8 cellular contexts compared by ENCODE assay signal in genomic region chr11:72102946-72103753, GRCh38. TPM values are rescaled to one million over a fixed set of nuclear protein-coding genes. Genes with fewer than 3 reads are reported as not detected.
DNase-seq lines count a peak whose midpoint lies in the region; TF ChIP-seq lines count a peak whose summit lies in the region.

TSS of gene LAMTOR1 (minus strand) at chr11:72103297. CDS start at chr11:72103224, 73 bp downstream.

- H3K14ac ChIP-seq in neuronal stem cell (ENCODE audit: low read length) = no peak within 1 kb of the TSS

- H3K36me3 ChIP-seq in HEK293 (ENCODE audit: control insufficient read depth in 2 of 2, insufficient read depth in 1 of 2, low read length in 2 of 2) = peaks cover 0 to 46% of the 10 kb centered on the region in 2 experiments; a peak in 1 of 3 replicates
- peaks cover 17 to 41% of the 10 kb centered on the region in 2 donors for H3K36me3 ChIP-seq in neuronal stem cell (replicated peaks in 1 of 2; ENCODE audit: control insufficient read depth in 2 of 2, insufficient read depth in 2 of 2, low read length in 2 of 2)

- TF ChIP-seq CTCF in HEK293 (tag by site-specific recombination; IDR thresholded peaks at IDR 0.05) (peak; percentile 45; the same call in 1 of the 2 replicates), subcutaneous adipose tissue (IDR thresholded peaks at IDR 0.05; ENCODE audit: low read depth) (no peak)

- no CpG with 5 or more reads among the region's 64 CpGs for WGBS in neuronal stem cell (ENCODE audit: extremely low coverage in 2 of 2, insufficient read length in 2 of 2, insufficient replicate concordance in 1 of 2), 2 donors

- peak within 1 kb of the TSS; percentile 91 for H3K9ac ChIP-seq in neuronal stem cell (ENCODE audit: low read depth, low read length, poor library complexity)

- peak within 1 kb of the TSS; percentile 20 for H2AK5ac ChIP-seq in neuronal stem cell (ENCODE audit: low read depth, low read length)

- H3K79me1 ChIP-seq in neuronal stem cell (ENCODE audit: low read depth, low read length) = peaks cover 4% of the 10 kb centered on the region

- in situ Hi-C loops in SK-MEL-5 (cut with HindIII; ENCODE audit: low pct_unique_long_range_greater_than_20kb, low sequenced_read_pairs) = loop anchor here (5.0 kb wide), 1 partner anchor 76 kb away; no protein-coding TSS in a partner anchor

- H2BK120ac ChIP-seq in neuronal stem cell (ENCODE audit: low read depth, low read length) = no peak within 1 kb of the TSS

- H3K27me3 ChIP-seq in neuronal stem cell (ENCODE audit: control insufficient read depth in 3 of 3, insufficient read depth in 3 of 3, low read depth in 1 of 3, low read length in 3 of 3) = no peaks in the 10 kb centered on the region

- H3K27ac ChIP-seq in HEK293 (ENCODE audit: extremely low read depth, low read depth, low read length) (peak within 1 kb of the TSS; percentile 75), neuronal stem cell (replicated peaks; ENCODE audit: low read length) (peak within 1 kb of the TSS; percentile 69)

- H3K4ac ChIP-seq in neuronal stem cell (ENCODE audit: low read length) = no peak within 1 kb of the TSS

- peak within 1 kb of the TSS; percentile 18 for H2BK12ac ChIP-seq in neuronal stem cell (ENCODE audit: low read length)

- H2BK5ac ChIP-seq in neuronal stem cell (ENCODE audit: low read length) = peak within 1 kb of the TSS; percentile 13

- H2AFZ ChIP-seq in neuronal stem cell (ENCODE audit: low read length) = peak within 1 kb of the TSS; percentile 89

- peak within 1 kb of the TSS; percentile 48 for H3K23ac ChIP-seq in neuronal stem cell (ENCODE audit: low read depth, low read length, poor library complexity)

- DNase-seq in GF-D8 (lab: John Stamatoyannopoulos, UW) = peak; percentile 94
- DNase-seq in MV-4-11 (lab: John Stamatoyannopoulos, UW) = peak; percentile 99
- DNase-seq in SK-MEL-5 (ENCODE audit: low read depth, low spot score) = peak; percentile 100
- peak; percentile 98 for DNase-seq in activated naive CD4-positive, alpha-beta T cell treated with Interleukin-2 at 50 U/mL for 16 hours
- DNase-seq in foreskin melanocyte = peak; percentile 99
- peak; percentile 96 for DNase-seq in neuronal stem cell (ENCODE audit: low spot score)

- no peak within 1 kb of the TSS for H4K8ac ChIP-seq in neuronal stem cell (ENCODE audit: low read depth, low read length)

- CTCF ChIA-PET in HEK293 (lab: Yijun Ruan, JAX) = interaction anchor here (0.7 to 3.2 kb wide), 5 partner anchors 11 to 328 kb away, joined by 4 to 18 read pairs (median 6); no protein-coding TSS in a partner anchor

- no peaks in the 10 kb centered on the region for H3K9me3 ChIP-seq in HEK293 (ENCODE audit: control insufficient read depth, insufficient read depth, low read depth, low read length)
- no peaks in the 10 kb centered on the region for H3K9me3 ChIP-seq in neuronal stem cell (replicated peaks in 1 of 2; ENCODE audit: control insufficient read depth in 2 of 2, insufficient read depth in 1 of 2, low read depth in 1 of 2, low read length in 2 of 2)

- POLR2A ChIA-PET in HEK293 (lab: Yijun Ruan, JAX) = interaction anchor here (1.0 to 1.5 kb wide), 2 partner anchors 9 to 12 kb away, joined by 3 to 4 read pairs; partner anchors contain the start of gene ANAPC15

- peak within 1 kb of the TSS; percentile 14 for H2BK15ac ChIP-seq in neuronal stem cell (ENCODE audit: low read length)

- H3K4me2 ChIP-seq in neuronal stem cell (ENCODE audit: insufficient read depth, low read length, poor library complexity, severe bottlenecking) = peak within 1 kb of the TSS; percentile 79

- H3K4me3 ChIP-seq in HEK293 (ENCODE audit: low read depth, low read length) (peak within 1 kb of the TSS; percentile 87), neuronal stem cell (ENCODE audit: low read length in 2 of 2) (peak within 1 kb of the TSS; percentile 82 to 93)

- H4K91ac ChIP-seq in neuronal stem cell (ENCODE audit: low read depth, low read length, poor library complexity) = peak within 1 kb of the TSS; percentile 62

- no peaks in the 10 kb centered on the region for H3K4me1 ChIP-seq in HEK293 (ENCODE audit: control insufficient read depth, insufficient read depth, low read length)
- peaks cover 9 to 11% of the 10 kb centered on the region in 2 donors for H3K4me1 ChIP-seq in neuronal stem cell (ENCODE audit: control insufficient read depth in 2 of 2, insufficient read depth in 1 of 2, low read depth in 1 of 2, low read length in 2 of 2)

- peak within 1 kb of the TSS; percentile 94 for H3K18ac ChIP-seq in neuronal stem cell (ENCODE audit: low read length)

TF ChIP-seq in HEK293, 187 proteins besides CTCF, POLR2A, EP300 and RAD21 (continues in another document):
- TF ChIP-seq ZNF530 (tag by site-specific recombination; IDR thresholded peaks at IDR 0.05; ENCODE audit: low read depth) (no peak), GLIS2 (tag by site-specific recombination; IDR thresholded peaks at IDR 0.05) (peak; percentile 73), BCL11B (tag by site-specific recombination; IDR thresholded peaks at IDR 0.05; ENCODE audit: low read depth) (peak; percentile 32; the same call in 1 of the 2 replicates), SP2 (tag by site-specific recombination; IDR thresholded peaks at IDR 0.05) (peak; percentile 85), ZBTB26 (tag by site-specific recombination; optimal IDR thresholded peaks at IDR 0.05) (peak; percentile 57), ZNF311 (tag by site-specific recombination; IDR thresholded peaks at IDR 0.05; ENCODE audit: borderline replicate concordance) (no peak), ZNF548 (tag by site-specific recombination; IDR thresholded peaks at IDR 0.05) (no peak), SP3 (tag by site-specific recombination; IDR thresholded peaks at IDR 0.05) (peak; percentile 80), ZNF335 (tag by site-specific recombination; conservative IDR thresholded peaks at IDR 0.05) (peak; percentile 91), ZBTB11 (tag by site-specific recombination; conservative IDR thresholded peaks at IDR 0.05; ENCODE audit: low read depth) (peak; percentile 96), KLF9 (tag by site-specific recombination; IDR thresholded peaks at IDR 0.05; ENCODE audit: low read depth) (peak; percentile 87), KLF8 (tag by site-specific recombination; IDR thresholded peaks at IDR 0.05) (peak; percentile 63), ZNF514 (tag by site-specific recombination; IDR thresholded peaks at IDR 0.05) (no peak), ZNF843 (tag by site-specific recombination; IDR thresholded peaks at IDR 0.05) (no peak), YY1 (tag by site-specific recombination; IDR thresholded peaks at IDR 0.05) (peak; percentile 35; the same call in 1 of the 2 replicates), ZNF16 (tag by site-specific recombination; IDR thresholded peaks at IDR 0.05; ENCODE audit: low read depth) (no peak), ZNF654 (tag by site-specific recombination; IDR thresholded peaks at IDR 0.05; ENCODE audit: low read depth) (no peak)
- TF ChIP-seq, protein P1, sequence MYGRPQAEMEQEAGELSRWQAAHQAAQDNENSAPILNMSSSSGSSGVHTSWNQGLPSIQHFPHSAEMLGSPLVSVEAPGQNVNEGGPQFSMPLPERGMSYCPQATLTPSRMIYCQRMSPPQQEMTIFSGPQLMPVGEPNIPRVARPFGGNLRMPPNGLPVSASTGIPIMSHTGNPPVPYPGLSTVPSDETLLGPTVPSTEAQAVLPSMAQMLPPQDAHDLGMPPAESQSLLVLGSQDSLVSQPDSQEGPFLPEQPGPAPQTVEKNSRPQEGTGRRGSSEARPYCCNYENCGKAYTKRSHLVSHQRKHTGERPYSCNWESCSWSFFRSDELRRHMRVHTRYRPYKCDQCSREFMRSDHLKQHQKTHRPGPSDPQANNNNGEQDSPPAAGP (tag by site-specific recombination; IDR thresholded peaks at IDR 0.05) = no peak; the same call in 1 of the 2 replicates

RNA-seq across cellular contexts. Expression of gene LAMTOR1, which starts in this region (rescaled TPM):
- total RNA-seq in SK-MEL-5 (2014; rRNA removed; shearing (Covaris generic)) = 279 and 297 TPM in 2 replicates
- 441 and 496 TPM in 2 replicates for polyA plus RNA-seq in SK-MEL-5 (2015; cell fraction: cytosol; rRNA removed)
- polyA plus RNA-seq in SK-MEL-5 (2015; cell fraction: nucleus; rRNA removed) = 109 and 130 TPM in 2 replicates
- 66.8 TPM for polyA plus RNA-seq in neuronal stem cell (2013, experiment 1 of 2)
- polyA plus RNA-seq in neuronal stem cell (2013, experiment 2 of 2) = 64.1 TPM
- total RNA-seq in subcutaneous adipose tissue = 100 to 1,000 TPM in 1 of 4 donors, 10 to 100 TPM in 3; 84.6 to 128 (median 91.9) TPM

Comparison
In these comparisons a context has a peak if more than half of its experiments do, and no peak if none do; other contexts are left out.
1. Peak in every context shown above with its lines: DNase-seq, H3K4me3 ChIP-seq and H3K27ac ChIP-seq.